Comparison of ENCODE assay signal across 10 cellular contexts in genomic region chr15:72365844-72366243, GRCh38. TPM values are rescaled to one million over a fixed set of nuclear protein-coding genes. Genes with fewer than 3 reads are reported as not detected.
A peak's percentile ranks its signal among the peaks of the same experiment; 100 is the strongest.
DNase-seq lines count a peak whose midpoint lies in the region; ATAC-seq, FAIRE-seq and TF ChIP-seq lines count a peak whose summit lies in the region.
"Had no signal": no experiment of that assay in that cellular context is flagged by ENCODE, and none has a peak within 500 bp of the region (broad histone marks: within the 10 kb centered on the region; RNA-seq: fewer than 3 reads in every experiment).

No MANE protein-coding gene starts in this region.

- TF ChIP-seq RAD21 in K562 (CRISPR knock-in tag; conservative IDR thresholded peaks at IDR 0.05 in 1 of 2, IDR thresholded peaks at IDR 0.05 in 1 of 2) = no peak

- peak; percentile 32 for DNase-seq in GM12891 (ENCODE audit: insufficient read length, low spot score)
- DNase-seq in K562 (ENCODE audit: extremely low read depth in 1 of 4, low spot score in 3 of 4) = no peak
- no peak for DNase-seq in hippocampal formation (lab: John Stamatoyannopoulos, UW)
- DNase-seq in activated effector memory CD4-positive, alpha-beta T cell treated with anti-CD3 and anti-CD28 coated beads, Interleukin-2, amount 50 U/mL, for 16 hours = no peak
- DNase-seq in NCI-H345 (lab: John Stamatoyannopoulos, UW) = no peak
- no peak for DNase-seq in glutamatergic neuron
- DNase-seq: pancreas had no signal

- TF ChIP-seq EP300 in K562 (IDR thresholded peaks at IDR 0.05; ENCODE audit: low read length) = no peak

- no peaks in the 10 kb centered on the region for H3K27me3 Mint-ChIP-seq in glutamatergic neuron (ENCODE audit: unreplicated experiment)

- no peaks in the 10 kb centered on the region for H3K27me3 ChIP-seq in K562 (ENCODE audit: control insufficient read depth in 2 of 2, insufficient read depth in 2 of 2, low read length in 2 of 2)
- H3K27me3 ChIP-seq: pancreas had no signal

- no peaks in the 10 kb centered on the region for H3K9me3 ChIP-seq in K562 (replicated peaks; ENCODE audit: control insufficient read depth, insufficient read depth, low read depth, low read length)
- H3K9me3 ChIP-seq: pancreas had no signal

- no peak for TF ChIP-seq CTCF in K562 (IDR thresholded peaks at IDR 0.05 in 2 of 3, conservative IDR thresholded peaks at IDR 0.05 in 1 of 3; ENCODE audit: insufficient read depth in 2 of 3, low read depth in 1 of 3, low read length in 3 of 3)
- TF ChIP-seq CTCF in glutamatergic neuron (IDR thresholded peaks at IDR 0.05; ENCODE audit: partially characterized antibody, unreplicated experiment) = no peak

- intact Hi-C loops in K562 (cut with micrococcal nuclease) = no loop called here

- no peaks in the 10 kb centered on the region for H3K36me3 Mint-ChIP-seq in glutamatergic neuron (ENCODE audit: unreplicated experiment)

- H3K79me2 ChIP-seq in K562 (ENCODE audit: control insufficient read depth, insufficient read depth, low read length) = peaks cover 4% of the 10 kb centered on the region; the same call in 1 of the 3 replicates

- ATAC-seq in GM21367 (IDR thresholded peaks at IDR 0.05; ENCODE audit: unreplicated experiment) (peak; percentile 74), HG03571 (IDR thresholded peaks at IDR 0.05; ENCODE audit: unreplicated experiment) (peak; percentile 96), K562 (no peak)

- H3K4me3 ChIP-seq in K562 = no peak overlapping the region
- H3K4me3 ChIP-seq: pancreas had no signal

- in situ Hi-C loops in K562 (cut with MboI) = no loop called here

- H3K27ac ChIP-seq in K562 (ENCODE audit: extremely low read depth, low read depth, low read length) = no peak overlapping the region
- H3K27ac ChIP-seq: epithelial cell of prostate, pancreas had no signal

- no TSS peak for BruUV-seq in K562 (replicated peaks; lab: Mats Ljungman, UMichigan)

- no peaks in the 10 kb centered on the region for H3K9me1 ChIP-seq in K562 (ENCODE audit: control insufficient read depth, insufficient read depth, low read length)

- H3K4me2 ChIP-seq in K562 (ENCODE audit: insufficient read depth, low read length) = no peak overlapping the region

- H2AFZ ChIP-seq in K562 (ENCODE audit: low read depth, low read length) = no peak overlapping the region

- H3K4me1 Mint-ChIP-seq in glutamatergic neuron (ENCODE audit: low read depth, unreplicated experiment) = no peaks in the 10 kb centered on the region

- H3K9ac ChIP-seq in K562 (ENCODE audit: insufficient read depth in 1 of 2, low read depth in 2 of 2, low read length in 2 of 2) = no peak overlapping the region

- no peaks in the 10 kb centered on the region for H4K20me1 ChIP-seq in K562 (replicated peaks; ENCODE audit: control insufficient read depth, insufficient read depth, low read length)

- CTCF ChIA-PET in K562 (lab: Yijun Ruan, JAX; ENCODE audit: low intra/inter-chr PET ratio) = no interaction called here

- H3K27ac Mint-ChIP-seq in glutamatergic neuron (ENCODE audit: unreplicated experiment) = no peak overlapping the region

- WGBS in K562 (ENCODE audit: insufficient coverage, low coverage, missing lambda C conversion rate) = 92% methylated on average over 1 of the region's 1 CpG

- TF ChIP-seq POLR2A in GM12891 (IDR thresholded peaks at IDR 0.05; ENCODE audit: low read depth, low read length) (no peak), K562 (conservative IDR thresholded peaks at IDR 0.05) (no peak)

- H3K36me3 ChIP-seq in K562 (ENCODE audit: control insufficient read depth, insufficient read depth, low read length) = peaks cover 37% of the 10 kb centered on the region; the same call in 2 of the 3 replicates
- H3K36me3 ChIP-seq: pancreas had no signal

- POLR2A ChIA-PET in K562 (lab: Yijun Ruan, JAX) = interaction anchor here (1.2 to 1.4 kb wide), 2 partner anchors 10 to 17 kb away, joined by 4 to 8 read pairs; partner anchors contain the start of gene HEXA

- FAIRE-seq in GM12891 (lab: Jason Lieb, UNC) (peak; percentile 78), K562 (lab: Jason Lieb, UNC) (no peak)
- FAIRE-seq: pancreas had no signal

- H3K4me3 Mint-ChIP-seq in glutamatergic neuron (ENCODE audit: unreplicated experiment) = no peak overlapping the region

- no peaks in the 10 kb centered on the region for H3K4me1 ChIP-seq in K562 (replicated peaks in 1 of 2; ENCODE audit: control insufficient read depth in 2 of 2, insufficient read depth in 2 of 2, low read length in 2 of 2)
- H3K4me1 ChIP-seq: pancreas had no signal

- no peaks in the 10 kb centered on the region for H3K9me3 Mint-ChIP-seq in glutamatergic neuron (ENCODE audit: unreplicated experiment)

TF ChIP-seq in GM12891, 5 proteins besides CTCF, POLR2A, EP300 and RAD21:
- TF ChIP-seq PAX5 (IDR thresholded peaks at IDR 0.05; ENCODE audit: insufficient read depth, low read length, severe bottlenecking) = no peak
- peak; percentile 86 for TF ChIP-seq SPI1 (IDR thresholded peaks at IDR 0.05; ENCODE audit: low read depth, low read length)
- TF ChIP-seq POU2F2 (IDR thresholded peaks at IDR 0.05; ENCODE audit: low read depth, low read length) = peak; percentile 26; the same call in 1 of the 2 replicates

TF ChIP-seq in K562, 482 proteins besides CTCF, POLR2A, EP300 and RAD21:
- TF ChIP-seq SPI1 (IDR thresholded peaks at IDR 0.05; ENCODE audit: borderline replicate concordance, low read depth, low read length) (peak; percentile 26; the same call in 1 of the 2 replicates), ZNF431 (CRISPR knock-in tag; IDR thresholded peaks at IDR 0.05) (no peak)

RNA-seq across cellular contexts. Expression of gene HEXA, which starts 10.0 kb away (rescaled TPM):
- polyA plus RNA-seq in GM12891 (2012; ENCODE audit: low read depth, missing spikeins) = 66.8 TPM
- total RNA-seq in K562 (2011; cell fraction: chromatin; rRNA removed; ENCODE audit: low replicate concordance) = 137 and 211 TPM in 2 replicates
- total RNA-seq in K562 (2011; cell fraction: nucleolus; rRNA removed) = 192 and 220 TPM in 2 replicates
- total RNA-seq in K562 (2011; cell fraction: nucleoplasm; rRNA removed) = 181 and 186 TPM in 2 replicates
- 47.1 and 48.2 TPM in 2 replicates for total RNA-seq in K562 (2014; rRNA removed)
- 57.4 and 58.3 TPM in 2 replicates for total RNA-seq in K562 (2014; rRNA removed; fragmentation: Illumina TruSeq; extraction: Trizol)
- 84.4 and 85.9 TPM in 2 replicates for total RNA-seq in K562 (2015; rRNA removed; fragmentation: Illumina TruSeq; extraction: Trizol)
- total RNA-seq in K562 (2021) = 81.9 and 82.1 TPM in 2 replicates
- 134 and 136 TPM in 2 replicates for polyA plus RNA-seq in K562 (2011; rRNA removed)
- 112 and 135 TPM in 2 replicates for polyA plus RNA-seq in K562 (2011; cell fraction: cytosol; rRNA removed)
- polyA plus RNA-seq in K562 (2011; cell fraction: nucleus; rRNA removed) = 225 and 242 TPM in 2 replicates
- polyA plus RNA-seq in K562 (2012) = 67.4 and 141 TPM in 2 replicates
- polyA plus RNA-seq in K562 (2014; fragmentation: Illumina TruSeq; extraction: Trizol) = 68.9 and 70.0 TPM in 2 replicates
- polyA plus RNA-seq in K562 (2014; fragmentation: Nextera tagmentation; extraction: Ambion mirVana) = 10 to 100 TPM; 22.2 to 64.3 TPM
- polyA plus RNA-seq in K562 (2014; rRNA removed) = 72.9 and 90.3 TPM in 2 replicates
- 51.3 and 57.7 TPM in 2 replicates for polyA minus RNA-seq in K562 (2011; rRNA and poly(A)+ RNA removed)
- polyA minus RNA-seq in K562 (2011; cell fraction: cytosol; rRNA and poly(A)+ RNA removed) = 41.3 and 44.2 TPM in 2 replicates
- polyA minus RNA-seq in K562 (2011; cell fraction: nucleus; rRNA and poly(A)+ RNA removed) = 33.4 and 36.8 TPM in 2 replicates
- 81.6 TPM for total RNA-seq in glutamatergic neuron (ENCODE audit: unreplicated experiment)

RNA-seq across cellular contexts. Expression of gene TMEM202, which starts 32.3 kb away (rescaled TPM):
- not detected for polyA plus RNA-seq in GM12891 (2012; ENCODE audit: low read depth, missing spikeins)
- total RNA-seq in K562 (2011; cell fraction: chromatin; rRNA removed; ENCODE audit: low replicate concordance) = not detected in 2 replicates
- total RNA-seq in K562 (2011; cell fraction: nucleolus; rRNA removed) = not detected in 2 replicates
- not detected in 2 replicates for total RNA-seq in K562 (2011; cell fraction: nucleoplasm; rRNA removed)
- total RNA-seq in K562 (2014; rRNA removed) = not detected in 2 replicates
- total RNA-seq in K562 (2014; rRNA removed; fragmentation: Illumina TruSeq; extraction: Trizol) = not detected in 2 replicates
- not detected in 2 replicates for total RNA-seq in K562 (2015; rRNA removed; fragmentation: Illumina TruSeq; extraction: Trizol)
- total RNA-seq in K562 (2021) = not detected in 2 replicates
- not detected in 2 replicates for polyA plus RNA-seq in K562 (2011; rRNA removed)
- polyA plus RNA-seq in K562 (2011; cell fraction: cytosol; rRNA removed) = not detected in 2 replicates
- not detected in 2 replicates for polyA plus RNA-seq in K562 (2011; cell fraction: nucleus; rRNA removed)
- not detected in 2 replicates for polyA plus RNA-seq in K562 (2012)
- polyA plus RNA-seq in K562 (2014; fragmentation: Illumina TruSeq; extraction: Trizol) = not detected in 2 replicates
- not detected for polyA plus RNA-seq in K562 (2014; fragmentation: Nextera tagmentation; extraction: Ambion mirVana)
- polyA plus RNA-seq in K562 (2014; rRNA removed) = not detected in 2 replicates
- not detected in 2 replicates for polyA minus RNA-seq in K562 (2011; rRNA and poly(A)+ RNA removed)
- polyA minus RNA-seq in K562 (2011; cell fraction: cytosol; rRNA and poly(A)+ RNA removed) = not detected in 2 replicates
- not detected in 2 replicates for polyA minus RNA-seq in K562 (2011; cell fraction: nucleus; rRNA and poly(A)+ RNA removed)
- not detected for total RNA-seq in glutamatergic neuron (ENCODE audit: unreplicated experiment)
- total RNA-seq: pancreas had no signal
- polyA plus RNA-seq: pancreas had no signal

RNA-seq across cellular contexts. Expression of gene CELF6, which starts 45.9 kb away (rescaled TPM):
- 0.31 TPM for polyA plus RNA-seq in GM12891 (2012; ENCODE audit: low read depth, missing spikeins)
- total RNA-seq in K562 (2011; cell fraction: chromatin; rRNA removed; ENCODE audit: low replicate concordance) = not detected in 2 replicates
- total RNA-seq in K562 (2011; cell fraction: nucleolus; rRNA removed) = not detected in 2 replicates
- not detected in 2 replicates for total RNA-seq in K562 (2011; cell fraction: nucleoplasm; rRNA removed)
- 0.04 TPM in 1 of 2 replicates, not detected in the other for total RNA-seq in K562 (2014; rRNA removed)
- not detected in 2 replicates for total RNA-seq in K562 (2014; rRNA removed; fragmentation: Illumina TruSeq; extraction: Trizol)
- 0.08 TPM in 1 of 2 replicates, not detected in the other for total RNA-seq in K562 (2015; rRNA removed; fragmentation: Illumina TruSeq; extraction: Trizol)
- not detected in 2 replicates for total RNA-seq in K562 (2021)
- polyA plus RNA-seq in K562 (2011; rRNA removed) = 0.03 TPM in 1 of 2 replicates, not detected in the other
- polyA plus RNA-seq in K562 (2011; cell fraction: cytosol; rRNA removed) = 0.09 TPM in 1 of 2 replicates, not detected in the other
- 0.55 and 0.58 TPM in 2 replicates for polyA plus RNA-seq in K562 (2011; cell fraction: nucleus; rRNA removed)
- 0.04 and 0.30 TPM in 2 replicates for polyA plus RNA-seq in K562 (2012)
- not detected in 2 replicates for polyA plus RNA-seq in K562 (2014; fragmentation: Illumina TruSeq; extraction: Trizol)
- polyA plus RNA-seq in K562 (2014; fragmentation: Nextera tagmentation; extraction: Ambion mirVana) = under 1 TPM in 1 of 2 experiments, not detected in 1; 0.01 TPM
- polyA plus RNA-seq in K562 (2014; rRNA removed) = 0.11 TPM in 1 of 2 replicates, not detected in the other
- polyA minus RNA-seq in K562 (2011; rRNA and poly(A)+ RNA removed) = not detected in 2 replicates
- polyA minus RNA-seq in K562 (2011; cell fraction: cytosol; rRNA and poly(A)+ RNA removed) = not detected in 2 replicates
- polyA minus RNA-seq in K562 (2011; cell fraction: nucleus; rRNA and poly(A)+ RNA removed) = not detected in 2 replicates
- 4.1 TPM for total RNA-seq in glutamatergic neuron (ENCODE audit: unreplicated experiment)
